In genomic region chrX:118116308-118117068, GRCh38 we compare ENCODE assay signal across 8 cellular contexts. TPM values are rescaled to one million over a fixed set of nuclear protein-coding genes. Genes with fewer than 3 reads are reported as not detected.
DNase-seq lines count a peak whose midpoint lies in the region; ATAC-seq and TF ChIP-seq lines count a peak whose summit lies in the region.

TSS of gene KLHL13 (minus strand) at chrX:118116810. CDS start at chrX:118028473, 88,337 bp downstream.

- H3K27me3 Mint-ChIP-seq in activated CD4-positive, alpha-beta memory T cell treated with anti-CD3 and anti-CD28 coated beads for 36 hours: peaks cover 19% of the 10 kb centered on the region

- intact Hi-C loops in activated CD4-positive, alpha-beta memory T cell treated with anti-CD3 and anti-CD28 coated beads for 36 hours (cut with micrococcal nuclease): no loop called here

- CTCF ChIA-PET in activated CD4-positive, alpha-beta memory T cell treated with anti-CD3 and anti-CD28 coated beads for 36 hours (lab: Charles Lee): no interaction called here

- H3K27me3 ChIP-seq in suprapubic skin: no peaks in the 10 kb centered on the region

- TF ChIP-seq EP300 in suprapubic skin (IDR thresholded peaks at IDR 0.05): no peak

- H3K4me3 ChIP-seq in suprapubic skin: peak within 1 kb of the TSS; percentile 62

- TF ChIP-seq POLR2A in suprapubic skin (IDR thresholded peaks at IDR 0.05): no peak

- H3K36me3 Mint-ChIP-seq in activated CD4-positive, alpha-beta memory T cell treated with anti-CD3 and anti-CD28 coated beads for 36 hours: no peaks in the 10 kb centered on the region

- no peaks in the 10 kb centered on the region for H3K4me1 ChIP-seq in suprapubic skin

- peak within 1 kb of the TSS; percentile 67 for H3K27ac ChIP-seq in suprapubic skin

- peak within 1 kb of the TSS; percentile 20 for H3K4me3 Mint-ChIP-seq in activated CD4-positive, alpha-beta memory T cell treated with anti-CD3 and anti-CD28 coated beads for 36 hours

- H3K27ac Mint-ChIP-seq in activated CD4-positive, alpha-beta memory T cell treated with anti-CD3 and anti-CD28 coated beads for 36 hours: no peak within 1 kb of the TSS

- peak; percentile 59 for ATAC-seq in HG02642 (IDR thresholded peaks at IDR 0.05; ENCODE audit: poor library complexity, unreplicated experiment)
- ATAC-seq in esophagus mucosa: peak; percentile 35
- ATAC-seq in HG02938 (IDR thresholded peaks at IDR 0.05; ENCODE audit: unreplicated experiment): no peak
- no peak for ATAC-seq in GM19395 (IDR thresholded peaks at IDR 0.05; ENCODE audit: unreplicated experiment)

- WGBS in suprapubic skin: 30% methylated on average over 30 of the region's 71 CpGs

- no peaks in the 10 kb centered on the region for H3K9me3 ChIP-seq in suprapubic skin

- no peaks in the 10 kb centered on the region for H3K9me3 Mint-ChIP-seq in activated CD4-positive, alpha-beta memory T cell treated with anti-CD3 and anti-CD28 coated beads for 36 hours

- H3K4me1 Mint-ChIP-seq in activated CD4-positive, alpha-beta memory T cell treated with anti-CD3 and anti-CD28 coated beads for 36 hours (ENCODE audit: low read depth): peaks cover 4% of the 10 kb centered on the region

- DNase-seq in DMS53 treated with DMSO at 0.1 percent for 48 hours (lab: John Stamatoyannopoulos, UW; ENCODE audit: unreplicated experiment) (peak; percentile 13), midbrain (lab: John Stamatoyannopoulos, UW) (peak; percentile 38), suprapubic skin (ENCODE audit: low spot score in 2 of 2) (peak; percentile 62 to 63)
- DNase-seq in activated CD4-positive, alpha-beta memory T cell treated with anti-CD3 and anti-CD28 coated beads for 36 hours: peak; percentile 7

- no peak for TF ChIP-seq CTCF in suprapubic skin (IDR thresholded peaks at IDR 0.05)

- H3K36me3 ChIP-seq in suprapubic skin: no peaks in the 10 kb centered on the region

- POLR2A ChIA-PET in activated CD4-positive, alpha-beta memory T cell treated with anti-CD3 and anti-CD28 coated beads for 36 hours (lab: Charles Lee): no interaction called here

RNA-seq across cellular contexts. Expression of gene KLHL13, which starts in this region (rescaled TPM):
- total RNA-seq in activated CD4-positive, alpha-beta memory T cell treated with anti-CD3 and anti-CD28 coated beads for 36 hours: under 1 TPM; 0.07 to 0.39 TPM
- total RNA-seq in esophagus mucosa: 3.2 TPM
- 1 to 10 TPM; 1.1 to 1.7 (median 1.6) TPM for total RNA-seq in suprapubic skin

Comparison
In these comparisons a context has a peak if more than half of its experiments do, and no peak if none do; other contexts are left out.
1. Peak in DNase-seq in activated CD4-positive, alpha-beta memory T cell treated with anti-CD3 and anti-CD28 coated beads for 36 hours; RNA of the gene not detected or under 1 TPM.
2. DNase-seq: peak in every context shown above with its lines; median percentile 62 in suprapubic skin; 38 in midbrain; 13 in DMS53 treated with DMSO at 0.1 percent for 48 hours; 7 in activated CD4-positive, alpha-beta memory T cell treated with anti-CD3 and anti-CD28 coated beads for 36 hours.
3. ATAC-seq: peak in HG02642 (single experiment) and esophagus mucosa (single experiment); none in HG02938 (single experiment) and GM19395 (single experiment).